1 cellular context compared by ENCODE assay signal in genomic region chr9:17191095-17191494, GRCh38.
TF ChIP-seq lines count a peak whose summit lies in the region.

No MANE protein-coding gene starts in this region.

TF ChIP-seq in SK-N-SH, 30 proteins besides CTCF, POLR2A, EP300 and RAD21 (continued from another document):
- TF ChIP-seq USF1 (IDR thresholded peaks at IDR 0.05; ENCODE audit: borderline replicate concordance, low read depth) (no peak), RXRA (IDR thresholded peaks at IDR 0.05; ENCODE audit: borderline replicate concordance, low read depth) (no peak)
TF ChIP-seq in SK-N-SH: peak in this region for 2.
